13 cellular contexts compared by ENCODE assay signal in the genomic region with DNA sequence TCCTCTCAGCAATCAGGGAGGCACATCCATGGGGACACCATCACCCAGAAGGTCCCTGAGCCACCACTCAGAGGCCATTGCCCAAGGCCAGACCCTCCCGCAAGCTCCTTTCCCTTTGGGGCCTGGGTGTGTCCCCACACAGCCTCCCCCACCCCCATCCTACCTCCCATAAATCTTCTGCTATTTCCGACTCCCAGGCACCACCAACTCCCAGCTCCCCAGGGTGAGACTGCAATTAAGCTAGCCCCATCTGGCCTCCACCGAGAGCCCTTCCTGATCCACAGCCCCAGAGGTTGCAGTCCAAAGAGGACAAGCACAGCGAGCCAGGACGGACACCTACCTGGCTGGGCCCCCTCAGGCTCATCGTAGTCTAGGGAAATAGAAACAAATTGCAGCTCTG. TPM values are rescaled to one million over a fixed set of nuclear protein-coding genes. Genes with fewer than 3 reads are reported as not detected.
DNase-seq lines count a peak whose midpoint lies in the region; ATAC-seq and TF ChIP-seq lines count a peak whose summit lies in the region.
"Had no signal": no experiment of that assay in that cellular context is flagged by ENCODE, and none has a peak within 500 bp of the region (broad histone marks: within the 10 kb centered on the region; RNA-seq: fewer than 3 reads in every experiment).

No MANE protein-coding gene starts in this region.

- H3K4me3 Mint-ChIP-seq in natural killer cell, result peak overlapping the region; percentile 13
- no peak overlapping the region for H3K4me3 Mint-ChIP-seq in natural killer cell treated with Interleukin-12 subunit alpha and Interleukin-12 subunit beta and Interleukin-15 and Interleukin-18, amount 100 ng/mL, for 72 hours
- H3K4me3 Mint-ChIP-seq: activated naive CD4-positive, alpha-beta T cell treated with anti-CD3 and anti-CD28 coated beads, Interleukin-2, amount 10 ng/mL, durations not matched to agents 7 days and 5 days; nephron had no signal

- DNase-seq in natural killer cell (no peak), dorsolateral prefrontal cortex (no peak), psoas muscle (no peak), aorta (no peak), retina (no peak), SHP77 (lab: John Stamatoyannopoulos, UW) (no peak)
- DNase-seq in natural killer cell treated with Interleukin-12 subunit alpha and Interleukin-12 subunit beta and Interleukin-15 and Interleukin-18, amount 100 ng/mL, for 72 hours (ENCODE audit: low spot score), result no peak
- DNase-seq: activated naive CD4-positive, alpha-beta T cell treated with anti-CD3 and anti-CD28 coated beads, Interleukin-2, amount 10 ng/mL, durations not matched to agents 7 days and 5 days; islet precursor cell; NCI-H2029 had no signal

- H3K4me3 ChIP-seq in dorsolateral prefrontal cortex, result peak overlapping the region in 21 of 59 donors; percentile 1 to 99 (median 25)
- no peak overlapping the region for H3K4me3 ChIP-seq in psoas muscle
- no peak overlapping the region for H3K4me3 ChIP-seq in aorta (ENCODE audit: low read length in 2 of 2)
- H3K4me3 ChIP-seq: BLaER1 had no signal

- no peaks in the 10 kb centered on the region for H3K36me3 Mint-ChIP-seq in natural killer cell
- no peaks in the 10 kb centered on the region for H3K36me3 Mint-ChIP-seq in natural killer cell treated with Interleukin-12 subunit alpha and Interleukin-12 subunit beta and Interleukin-15 and Interleukin-18, amount 100 ng/mL, for 72 hours

- H3K27me3 ChIP-seq in dorsolateral prefrontal cortex (no peaks in the 10 kb centered on the region), psoas muscle (ENCODE audit: insufficient read depth in 3 of 3, low read length in 2 of 3) (no peaks in the 10 kb centered on the region), aorta (ENCODE audit: control insufficient read depth in 1 of 2, insufficient read depth in 2 of 2, low read length in 1 of 2) (no peaks in the 10 kb centered on the region)
- H3K27me3 ChIP-seq: BLaER1 had no signal

- peak overlapping the region in 1 of 2 donors; percentile 80 for H3K27ac Mint-ChIP-seq in natural killer cell
- peak overlapping the region in 1 of 2 donors; percentile 80 for H3K27ac Mint-ChIP-seq in natural killer cell treated with Interleukin-12 subunit alpha and Interleukin-12 subunit beta and Interleukin-15 and Interleukin-18, amount 100 ng/mL, for 72 hours
- H3K27ac Mint-ChIP-seq: activated naive CD4-positive, alpha-beta T cell treated with anti-CD3 and anti-CD28 coated beads, Interleukin-2, amount 10 ng/mL, durations not matched to agents 7 days and 5 days had no signal

- no peaks in the 10 kb centered on the region for H3K9me3 ChIP-seq in psoas muscle
- no peaks in the 10 kb centered on the region for H3K9me3 ChIP-seq in aorta (ENCODE audit: control insufficient read depth, low read length)
- H3K9me3 ChIP-seq: BLaER1 had no signal

- no peak for ATAC-seq in natural killer cell
- no peak for ATAC-seq in natural killer cell treated with Interleukin-12 subunit alpha and Interleukin-12 subunit beta and Interleukin-15 and Interleukin-18, amount 100 ng/mL, for 72 hours
- ATAC-seq in psoas muscle, result no peak
- peak; percentile 1 for ATAC-seq in aorta (ENCODE audit: low FRiP score)
- no peak for ATAC-seq in GM21786 (IDR thresholded peaks at IDR 0.05; ENCODE audit: unreplicated experiment)

- H3K27ac ChIP-seq in dorsolateral prefrontal cortex (peak overlapping the region; percentile 80 to 99 (median 96)), psoas muscle (peak overlapping the region; percentile 36), aorta (ENCODE audit: low read depth in 1 of 2, low read length in 2 of 2) (peak overlapping the region in 1 of 2 donors; percentile 22)
- H3K27ac ChIP-seq: BLaER1 had no signal

- peaks cover 3 to 60% of the 10 kb centered on the region in 2 donors for H3K36me3 ChIP-seq in psoas muscle (ENCODE audit: insufficient read depth in 1 of 2, low read depth in 1 of 2)
- peaks cover 5 to 8% of the 10 kb centered on the region in 2 donors for H3K36me3 ChIP-seq in aorta (ENCODE audit: control insufficient read depth in 1 of 2, insufficient read depth in 2 of 2, low read length in 1 of 2)

- H3K4me1 Mint-ChIP-seq in natural killer cell, result peaks cover 21 to 44% of the 10 kb centered on the region in 2 donors
- H3K4me1 Mint-ChIP-seq in natural killer cell treated with Interleukin-12 subunit alpha and Interleukin-12 subunit beta and Interleukin-15 and Interleukin-18, amount 100 ng/mL, for 72 hours (ENCODE audit: low read depth in 2 of 2), result peaks cover 21 to 25% of the 10 kb centered on the region in 2 donors

- no peaks in the 10 kb centered on the region for H3K9me3 Mint-ChIP-seq in natural killer cell
- H3K9me3 Mint-ChIP-seq in natural killer cell treated with Interleukin-12 subunit alpha and Interleukin-12 subunit beta and Interleukin-15 and Interleukin-18, amount 100 ng/mL, for 72 hours, result no peaks in the 10 kb centered on the region
- H3K9me3 Mint-ChIP-seq: activated naive CD4-positive, alpha-beta T cell treated with anti-CD3 and anti-CD28 coated beads, Interleukin-2, amount 10 ng/mL, durations not matched to agents 7 days and 5 days; nephron had no signal

- H3K4me1 ChIP-seq in psoas muscle, result peaks cover 35% of the 10 kb centered on the region
- H3K4me1 ChIP-seq in aorta (ENCODE audit: control insufficient read depth in 1 of 2, insufficient read depth in 2 of 2, low read length in 2 of 2), result no peaks in the 10 kb centered on the region

- 60 to 69% (median 62%) methylated on average over 6 of the region's 6 CpGs for WGBS in psoas muscle, 3 donors
- 47 to 64% methylated on average over 6 of the region's 6 CpGs for WGBS in aorta, 2 donors

- intact Hi-C loops in natural killer cell (cut with micrococcal nuclease) (no loop called here), dorsolateral prefrontal cortex (cut with DNase I) (loop anchor here in 1 of 2 donors (2.0 kb wide), 1 partner anchor 209 kb away; no protein-coding TSS in a partner anchor), psoas muscle (cut with DNase I) (no loop called here), aorta (cut with DNase I) (no loop called here)

- no peaks in the 10 kb centered on the region for H3K27me3 Mint-ChIP-seq in natural killer cell (ENCODE audit: low read depth in 2 of 2)
- H3K27me3 Mint-ChIP-seq in natural killer cell treated with Interleukin-12 subunit alpha and Interleukin-12 subunit beta and Interleukin-15 and Interleukin-18, amount 100 ng/mL, for 72 hours, result no peaks in the 10 kb centered on the region
- H3K27me3 Mint-ChIP-seq: activated naive CD4-positive, alpha-beta T cell treated with anti-CD3 and anti-CD28 coated beads, Interleukin-2, amount 10 ng/mL, durations not matched to agents 7 days and 5 days had no signal

- no peak for TF ChIP-seq CTCF in natural killer cell (IDR thresholded peaks at IDR 0.05)
- TF ChIP-seq CTCF in dorsolateral prefrontal cortex (IDR thresholded peaks at IDR 0.05 in 54 of 56, conservative IDR thresholded peaks at IDR 0.05 in 2 of 56; ENCODE audit: low read depth in 1 of 56, partially characterized antibody in 56 of 56), result no peak
- TF ChIP-seq CTCF in psoas muscle (IDR thresholded peaks at IDR 0.05), result no peak

RNA-seq across cellular contexts. Expression of gene ARHGAP1, which starts 6.3 kb away (rescaled TPM):
- total RNA-seq in natural killer cell (100 to 1,000 TPM in 2 of 3 donors, 10 to 100 TPM in 1; 89.8 to 111 (median 102) TPM), dorsolateral prefrontal cortex (100 to 1,000 TPM in 13 of 120 experiments, 10 to 100 TPM in 107; 52.6 to 143 (median 80.0) TPM), psoas muscle (10 to 100 TPM; 24.9 to 36.1 (median 31.4) TPM), aorta (100 to 1,000 TPM; 173 to 185 TPM)
- 10 to 100 TPM; 66.6 to 68.9 TPM for total RNA-seq in natural killer cell treated with Interleukin-12 subunit alpha and Interleukin-12 subunit beta and Interleukin-15 and Interleukin-18, amount 100 ng/mL, for 72 hours
- polyA plus RNA-seq in psoas muscle (10 to 100 TPM; 12.5 to 27.7 (median 20.4) TPM), aorta (10 to 100 TPM; 27.8 to 74.1 TPM)

RNA-seq across cellular contexts. Expression of gene ZNF408, which starts 6.7 kb away (rescaled TPM):
- total RNA-seq in natural killer cell (10 to 100 TPM in 1 of 3 donors, 1 to 10 TPM in 2; 9.1 to 19.0 (median 9.6) TPM), dorsolateral prefrontal cortex (10 to 100 TPM in 20 of 120 experiments, 1 to 10 TPM in 100; 4.8 to 15.1 (median 8.4) TPM), psoas muscle (10 to 100 TPM in 2 of 4 donors, 1 to 10 TPM in 2; 5.0 to 15.0 (median 9.8) TPM), aorta (1 to 10 TPM; 9.8 to 9.9 TPM)
- total RNA-seq in natural killer cell treated with Interleukin-12 subunit alpha and Interleukin-12 subunit beta and Interleukin-15 and Interleukin-18, amount 100 ng/mL, for 72 hours, result 10 to 100 TPM; 14.4 to 15.0 TPM
- polyA plus RNA-seq in psoas muscle (10 to 100 TPM in 1 of 3 donors, 1 to 10 TPM in 2; 9.6 to 12.7 (median 9.9) TPM), aorta (10 to 100 TPM in 1 of 2 donors, 1 to 10 TPM in 1; 3.0 to 13.3 TPM)

RNA-seq across cellular contexts. Expression of gene F2, which starts 24.9 kb away (rescaled TPM):
- total RNA-seq in natural killer cell, result under 1 TPM in 1 of 3 donors, not detected in 2; 0.14 TPM
- under 1 TPM in 1 of 2 donors, not detected in 1; 0.17 TPM for total RNA-seq in natural killer cell treated with Interleukin-12 subunit alpha and Interleukin-12 subunit beta and Interleukin-15 and Interleukin-18, amount 100 ng/mL, for 72 hours
- 1 to 10 TPM in 10 of 120 experiments, under 1 TPM in 35, not detected in 75; 0.14 to 1.5 (median 0.67) TPM for total RNA-seq in dorsolateral prefrontal cortex
- under 1 TPM in 2 of 4 donors, not detected in 2; 0.16 to 0.26 TPM for total RNA-seq in psoas muscle
- polyA plus RNA-seq in psoas muscle, result under 1 TPM in 2 of 3 donors, not detected in 1; 0.04 to 0.56 TPM
- under 1 TPM in 1 of 2 donors, not detected in 1; 0.19 TPM for total RNA-seq in aorta
- polyA plus RNA-seq in aorta, result under 1 TPM in 1 of 2 donors, not detected in 1; 0.72 TPM
